In genomic region chr6:68559052-68559451, GRCh38 we compare ENCODE assay signal across 11 cellular contexts.
DNase-seq lines count a peak whose midpoint lies in the region; ATAC-seq and TF ChIP-seq lines count a peak whose summit lies in the region.
"Had no signal": no experiment of that assay in that cellular context is flagged by ENCODE, and none has a peak within 500 bp of the region (broad histone marks: within the 10 kb centered on the region; RNA-seq: fewer than 3 reads in every experiment).

No MANE protein-coding gene starts in this region.

- no peak overlapping the region for H3K27ac Mint-ChIP-seq in activated CD4-positive, alpha-beta T cell treated with anti-CD3 and anti-CD28 coated beads, Interleukin-2, amount 10 ng/mL, durations not matched to agents 24 days and 14 days
- H3K27ac Mint-ChIP-seq: T-cell had no signal

- no peak overlapping the region for H3K4me3 Mint-ChIP-seq in activated CD4-positive, alpha-beta T cell treated with anti-CD3 and anti-CD28 coated beads, Interleukin-2, amount 10 ng/mL, durations not matched to agents 24 days and 14 days
- H3K4me3 Mint-ChIP-seq: T-cell had no signal

- no peak for TF ChIP-seq POLR2A in GM18505 (IDR thresholded peaks at IDR 0.05; ENCODE audit: borderline replicate concordance, extremely low read depth, insufficient read depth, insufficient read length)

- DNase-seq in DMS153 treated with DMSO at 0.1 percent for 48 hours (lab: John Stamatoyannopoulos, UW; ENCODE audit: unreplicated experiment) (peak; percentile 26), NCI-H1417 (lab: John Stamatoyannopoulos, UW) (peak in 2 of 3 experiments; percentile 48 to 86), SK-MEL-5 (ENCODE audit: low read depth, low spot score) (peak; percentile 78), inferior parietal cortex (ENCODE audit: extremely low spot score) (peak; percentile 61), NCI-H2196 treated with DMSO at 0.1 percent for 48 hours (lab: John Stamatoyannopoulos, UW; ENCODE audit: unreplicated experiment) (no peak)
- no peak for DNase-seq in activated CD4-positive, alpha-beta T cell treated with anti-CD3 and anti-CD28 coated beads, Interleukin-2, amount 10 ng/mL, durations not matched to agents 24 days and 14 days
- DNase-seq: activated T-cell treated with anti-CD3 and anti-CD28 coated beads for 4 hours, T-cell had no signal

- ATAC-seq in GM18505 (IDR thresholded peaks at IDR 0.05; ENCODE audit: unreplicated experiment) (no peak), GM19395 (IDR thresholded peaks at IDR 0.05; ENCODE audit: unreplicated experiment) (no peak)
- ATAC-seq: gastroesophageal sphincter, T-cell had no signal

- H3K9me3 Mint-ChIP-seq in activated CD4-positive, alpha-beta T cell treated with anti-CD3 and anti-CD28 coated beads, Interleukin-2, amount 10 ng/mL, durations not matched to agents 24 days and 14 days = no peaks in the 10 kb centered on the region

- H3K36me3 Mint-ChIP-seq in activated CD4-positive, alpha-beta T cell treated with anti-CD3 and anti-CD28 coated beads, Interleukin-2, amount 10 ng/mL, durations not matched to agents 24 days and 14 days (ENCODE audit: low read depth) = no peaks in the 10 kb centered on the region
- H3K36me3 Mint-ChIP-seq: T-cell had no signal

- in situ Hi-C loops in SK-MEL-5 (cut with HindIII; ENCODE audit: low pct_unique_long_range_greater_than_20kb, low sequenced_read_pairs) = no loop called here

- no peaks in the 10 kb centered on the region for H3K27me3 Mint-ChIP-seq in activated CD4-positive, alpha-beta T cell treated with anti-CD3 and anti-CD28 coated beads, Interleukin-2, amount 10 ng/mL, durations not matched to agents 24 days and 14 days
- H3K27me3 Mint-ChIP-seq: T-cell had no signal

- intact Hi-C loops in activated CD4-positive, alpha-beta T cell treated with anti-CD3 and anti-CD28 coated beads, Interleukin-2, amount 10 ng/mL, durations not matched to agents 24 days and 14 days (cut with micrococcal nuclease) = no loop called here

- H3K4me1 Mint-ChIP-seq in activated CD4-positive, alpha-beta T cell treated with anti-CD3 and anti-CD28 coated beads, Interleukin-2, amount 10 ng/mL, durations not matched to agents 24 days and 14 days = no peaks in the 10 kb centered on the region
- H3K4me1 Mint-ChIP-seq: T-cell had no signal

Comparison
In these comparisons a context has a peak if more than half of its experiments do, and no peak if none do; other contexts are left out.
1. DNase-seq: peak in DMS153 treated with DMSO at 0.1 percent for 48 hours (single experiment), NCI-H1417 (2 of 3), SK-MEL-5 (single experiment) and inferior parietal cortex (single experiment); none in activated CD4-positive, alpha-beta T cell treated with anti-CD3 and anti-CD28 coated beads, Interleukin-2, amount 10 ng/mL, durations not matched to agents 24 days and 14 days (single experiment) and NCI-H2196 treated with DMSO at 0.1 percent for 48 hours (single experiment).